In genomic region chr3:111695584-111696213, GRCh38 we compare ENCODE assay signal across 12 cellular contexts. TPM values are rescaled to one million over a fixed set of nuclear protein-coding genes. Genes with fewer than 3 reads are reported as not detected.
DNase-seq lines count a peak whose midpoint lies in the region; ATAC-seq and TF ChIP-seq lines count a peak whose summit lies in the region.
"Had no signal": no experiment of that assay in that cellular context is flagged by ENCODE, and none has a peak within 500 bp of the region (broad histone marks: within the 10 kb centered on the region; RNA-seq: fewer than 3 reads in every experiment).

No MANE protein-coding gene starts in this region.

- whole genome bisulfite sequencing in mammary epithelial cell (ENCODE audit: low coverage, missing lambda C conversion rate) = 2% methylated on average over 2 of the region's 2 CpGs

- in situ Hi-C loops in mammary epithelial cell (cut with MboI; ENCODE audit: low sequenced_read_pairs in 2 of 2) = no loop called here

- TF ChIP-seq CTCF in mammary epithelial cell (conservative IDR thresholded peaks at IDR 0.05 in 1 of 2, IDR thresholded peaks at IDR 0.05 in 1 of 2; ENCODE audit: extremely low read depth in 1 of 2, insufficient read depth in 1 of 2, low read depth in 1 of 2, low read length in 2 of 2) (no peak), osteoblast (IDR thresholded peaks at IDR 0.05; ENCODE audit: extremely low read depth, low read depth, low read length) (no peak)

- dilution Hi-C loops in mammary epithelial cell (cut with HindIII; ENCODE audit: low sequenced_read_pairs) = loop anchor here (10.0 kb wide), 1 partner anchor 121 kb away; no protein-coding TSS in a partner anchor

- DNase-seq in NK-92 treated with Interleukin-12 subunit alpha and Interleukin-12 subunit beta, amount 100 ng/mL, for 24 hours (lab: John Stamatoyannopoulos, UW) = peak; percentile 39
- DNase-seq in NK-92 (lab: John Stamatoyannopoulos, UW; ENCODE audit: unreplicated experiment) = no peak
- DNase-seq in M059J (ENCODE audit: low read depth) = peak; percentile 96
- peak; percentile 74 for DNase-seq in mammary epithelial cell
- DNase-seq in osteoblast (ENCODE audit: insufficient read length, low spot score, missing footprints) = peak; percentile 93
- no peak for DNase-seq in NOMO-1 (lab: John Stamatoyannopoulos, UW; ENCODE audit: unreplicated experiment in 2 of 2)
- no peak for DNase-seq in DMS153 (lab: John Stamatoyannopoulos, UW)
- DNase-seq: left colon; NCI-H2081 treated with DMSO at 0.1 percent for 48 hours; stimulated activated CD8-positive, alpha-beta memory T cell treated with anti-CD3 and anti-CD28 coated beads, Interleukin-4, amount 100 ng/mL, for 48 hours had no signal

- H3K27ac ChIP-seq in mammary epithelial cell (ENCODE audit: insufficient read depth, low read depth, low read length) (peak overlapping the region; percentile 65), osteoblast (ENCODE audit: low read depth, low read length) (peak overlapping the region; percentile 81)

- ATAC-seq in GM21717 (IDR thresholded peaks at IDR 0.05; ENCODE audit: unreplicated experiment) = no peak
- ATAC-seq: left colon, Right ventricle myocardium inferior had no signal

- no TSS peak for BruUV-seq in mammary epithelial cell (replicated peaks; lab: Mats Ljungman, UMichigan)

- H4K20me1 ChIP-seq in mammary epithelial cell (ENCODE audit: insufficient read depth, low read length) = no peaks in the 10 kb centered on the region
- H4K20me1 ChIP-seq in osteoblast (ENCODE audit: insufficient read depth, low read length) = no peaks in the 10 kb centered on the region

- H3K9me3 ChIP-seq in mammary epithelial cell (replicated peaks; ENCODE audit: insufficient read depth, low read length) = no peaks in the 10 kb centered on the region
- H3K9me3 ChIP-seq in osteoblast (ENCODE audit: low read depth, low read length) = no peaks in the 10 kb centered on the region

- intact Hi-C loops in mammary epithelial cell (cut with micrococcal nuclease) = no loop called here

- H3K27me3 ChIP-seq in mammary epithelial cell (ENCODE audit: insufficient read depth, low read length) (no peaks in the 10 kb centered on the region), osteoblast (ENCODE audit: insufficient read depth, low read length) (no peaks in the 10 kb centered on the region)

- peaks cover 31% of the 10 kb centered on the region for H3K4me1 ChIP-seq in mammary epithelial cell (ENCODE audit: insufficient read depth, low read length)
- H3K4me1 ChIP-seq in osteoblast (ENCODE audit: insufficient read depth, low read length) = peaks cover 31% of the 10 kb centered on the region

- no peak overlapping the region for H3K9ac ChIP-seq in mammary epithelial cell (ENCODE audit: insufficient read depth, low read length)

- CTCF ChIA-PET in mammary epithelial cell (lab: Charles Lee; ENCODE audit: low non-redundant PET) = interaction anchor here (0.7 kb wide), 1 partner anchor 91 kb away, joined by 3 read pairs; no protein-coding TSS in a partner anchor

- H3K79me2 ChIP-seq in mammary epithelial cell (ENCODE audit: insufficient read depth, low read length) (peaks cover 18% of the 10 kb centered on the region), osteoblast (ENCODE audit: insufficient read depth, low read length) (peaks cover 9% of the 10 kb centered on the region)

- H3K36me3 ChIP-seq in mammary epithelial cell (ENCODE audit: insufficient read depth, low read length) (no peaks in the 10 kb centered on the region), osteoblast (ENCODE audit: insufficient read depth, low read length) (no peaks in the 10 kb centered on the region)

- H3K4me3 ChIP-seq in mammary epithelial cell (replicated peaks in 1 of 3; ENCODE audit: insufficient read depth in 1 of 3, low read depth in 2 of 3, low read length in 3 of 3) = no peak overlapping the region
- no peak overlapping the region for H3K4me3 ChIP-seq in osteoblast (ENCODE audit: insufficient read depth, low read length)

- peak overlapping the region; percentile 46 for H2AFZ ChIP-seq in mammary epithelial cell (ENCODE audit: low read depth, low read length)
- peak overlapping the region; percentile 62 for H2AFZ ChIP-seq in osteoblast (ENCODE audit: low read length)

- H3K4me2 ChIP-seq in mammary epithelial cell (ENCODE audit: insufficient read depth, low read depth, low read length) (peak overlapping the region; percentile 73), osteoblast (ENCODE audit: insufficient read depth, low read length) (peak overlapping the region; percentile 76)

RNA-seq across cellular contexts. Expression of gene PLCXD2, which starts 21.2 kb away (rescaled TPM):
- total RNA-seq in M059J (2014; rRNA removed; shearing (Covaris generic)) = 0.79 and 0.96 TPM in 2 replicates
- total RNA-seq in mammary epithelial cell (1 to 10 TPM; 4.5 to 5.6 TPM), osteoblast (0.72 and 1.5 TPM in 2 replicates)
- 2.4 TPM for polyA plus RNA-seq in mammary epithelial cell
- polyA minus RNA-seq in mammary epithelial cell = 6.3 TPM

Comparison
In these comparisons a context has a peak if more than half of its experiments do, and no peak if none do; other contexts are left out.
1. DNase-seq: peak in NK-92 treated with Interleukin-12 subunit alpha and Interleukin-12 subunit beta, amount 100 ng/mL, for 24 hours (single experiment), M059J (single experiment), mammary epithelial cell (single experiment) and osteoblast (single experiment); none in NK-92 (single experiment), NOMO-1 (0 of 2) and DMS153 (single experiment).